Comparison of ENCODE assay signal across 11 cellular contexts in genomic region chr16:66927918-66928649, GRCh38. TPM values are rescaled to one million over a fixed set of nuclear protein-coding genes. Genes with fewer than 3 reads are reported as not detected.
DNase-seq lines count a peak whose midpoint lies in the region; ATAC-seq and TF ChIP-seq lines count a peak whose summit lies in the region.
"Had no signal": no experiment of that assay in that cellular context is flagged by ENCODE, and none has a peak within 500 bp of the region (broad histone marks: within the 10 kb centered on the region; RNA-seq: fewer than 3 reads in every experiment).

No MANE protein-coding gene starts in this region.

- ATAC-seq in HG02840 (IDR thresholded peaks at IDR 0.05; ENCODE audit: low FRiP score, unreplicated experiment) = no peak

- H3K79me2 ChIP-seq in KMS-11 (ENCODE audit: insufficient read depth, low read depth) = peaks cover 5% of the 10 kb centered on the region

- peak overlapping the region; percentile 69 for H3K27ac ChIP-seq in KMS-11
- no peak overlapping the region for H3K27ac ChIP-seq in neuronal stem cell (replicated peaks; ENCODE audit: low read length)

- no peaks in the 10 kb centered on the region for H3K9me3 ChIP-seq in neuronal stem cell (replicated peaks in 1 of 2; ENCODE audit: control insufficient read depth in 2 of 2, insufficient read depth in 1 of 2, low read depth in 1 of 2, low read length in 2 of 2)

- WGBS in neuronal stem cell (ENCODE audit: extremely low coverage in 2 of 2, insufficient read length in 2 of 2, insufficient replicate concordance in 1 of 2), 2 donors = no CpG with 5 or more reads among the region's 8 CpGs

- H2AFZ ChIP-seq in KMS-11 (ENCODE audit: low read depth) (no peak overlapping the region), neuronal stem cell (ENCODE audit: low read length) (no peak overlapping the region)

- no peak overlapping the region for H3K18ac ChIP-seq in neuronal stem cell (ENCODE audit: low read length)

- H3K4me1 ChIP-seq in KMS-11 (ENCODE audit: low read depth, poor library complexity, severe bottlenecking) (peaks cover 50% of the 10 kb centered on the region), neuronal stem cell (ENCODE audit: control insufficient read depth in 2 of 2, insufficient read depth in 1 of 2, low read depth in 1 of 2, low read length in 2 of 2) (peaks cover 2 to 27% of the 10 kb centered on the region in 2 donors)

- H3K27me3 ChIP-seq in KMS-11 (ENCODE audit: insufficient read depth, low read depth) (0 out of 2 replicates have a peak, but pooled peaks cover 5% of the 10 kb centered on the region), neuronal stem cell (ENCODE audit: control insufficient read depth in 3 of 3, insufficient read depth in 3 of 3, low read depth in 1 of 3, low read length in 3 of 3) (peaks cover 12 to 37% (median 37%) of the 10 kb centered on the region in 3 experiments)

- no peak overlapping the region for H3K4ac ChIP-seq in neuronal stem cell (ENCODE audit: low read length)

- H4K8ac ChIP-seq in neuronal stem cell (ENCODE audit: low read depth, low read length) = no peak overlapping the region

- H3K79me1 ChIP-seq in neuronal stem cell (ENCODE audit: low read depth, low read length) = no peaks in the 10 kb centered on the region

- H3K36me3 ChIP-seq in KMS-11 (ENCODE audit: insufficient read depth) = no peaks in the 10 kb centered on the region
- peaks cover 2 to 12% of the 10 kb centered on the region in 2 donors for H3K36me3 ChIP-seq in neuronal stem cell (replicated peaks in 1 of 2; ENCODE audit: control insufficient read depth in 2 of 2, insufficient read depth in 2 of 2, low read length in 2 of 2)

- H2BK120ac ChIP-seq in neuronal stem cell (ENCODE audit: low read depth, low read length) = no peak overlapping the region

- H4K20me1 ChIP-seq in KMS-11 (ENCODE audit: insufficient read depth) = no peaks in the 10 kb centered on the region

- peak; percentile 51 for DNase-seq in EL
- peak; percentile 63 for DNase-seq in cerebellum (ENCODE audit: low spot score)
- no peak for DNase-seq in neuronal stem cell (ENCODE audit: low spot score)
- no peak for DNase-seq in SIG-M5 treated with dmso at 0.1 percent for 504 hours (lab: John Stamatoyannopoulos, UW; ENCODE audit: unreplicated experiment)
- no peak for DNase-seq in NCI-H146 treated with DMSO at 0.1 percent for 48 hours (lab: John Stamatoyannopoulos, UW; ENCODE audit: unreplicated experiment)
- DNase-seq: NCI-H1105 treated with DMSO at 0.1 percent for 48 hours, retina, SHP77 treated with DMSO at 0.1 percent for 48 hours had no signal

- H3K4me2 ChIP-seq in KMS-11 (peak overlapping the region; percentile 96; the same call in 1 of the 2 replicates), neuronal stem cell (ENCODE audit: insufficient read depth, low read length, poor library complexity, severe bottlenecking) (no peak overlapping the region)

- no peak overlapping the region for H4K91ac ChIP-seq in neuronal stem cell (ENCODE audit: low read depth, low read length, poor library complexity)

- no peak overlapping the region for H3K14ac ChIP-seq in neuronal stem cell (ENCODE audit: low read length)

- TF ChIP-seq CTCF in KMS-11 (conservative IDR thresholded peaks at IDR 0.05; ENCODE audit: low read depth, low read length) = no peak

- H2BK15ac ChIP-seq in neuronal stem cell (ENCODE audit: low read length) = no peak overlapping the region

- H2AK5ac ChIP-seq in neuronal stem cell (ENCODE audit: low read depth, low read length) = peak overlapping the region; percentile 26

- H3K9ac ChIP-seq in KMS-11 (peak overlapping the region; percentile 34; the same call in 1 of the 2 replicates), neuronal stem cell (ENCODE audit: low read depth, low read length, poor library complexity) (peak overlapping the region; percentile 50)

- H2BK5ac ChIP-seq in neuronal stem cell (ENCODE audit: low read length) = no peak overlapping the region

- H3K4me3 ChIP-seq in KMS-11 (IDR thresholded peaks at IDR 0.05; ENCODE audit: insufficient read depth, low read depth, low read length) (no peak overlapping the region), neuronal stem cell (ENCODE audit: low read length in 2 of 2) (no peak overlapping the region)

- no peak overlapping the region for H2BK12ac ChIP-seq in neuronal stem cell (ENCODE audit: low read length)

- H3K23ac ChIP-seq in neuronal stem cell (ENCODE audit: low read depth, low read length, poor library complexity) = no peak overlapping the region

RNA-seq across cellular contexts. Expression of gene RRAD, which starts 2.7 kb away (rescaled TPM):
- 1.1 TPM for total RNA-seq in cerebellum
- polyA plus RNA-seq in neuronal stem cell (2013, experiment 1 of 2) = 0.32 TPM
- 0.30 TPM for polyA plus RNA-seq in neuronal stem cell (2013, experiment 2 of 2)

RNA-seq across cellular contexts. Expression of gene CIAO2B, which starts 6.1 kb away (rescaled TPM):
- total RNA-seq in cerebellum = 60.5 TPM
- 93.4 TPM for polyA plus RNA-seq in neuronal stem cell (2013, experiment 1 of 2)
- polyA plus RNA-seq in neuronal stem cell (2013, experiment 2 of 2) = 91.2 TPM

RNA-seq across cellular contexts. Expression of gene CES2, which starts 7.2 kb away (rescaled TPM):
- 32.0 TPM for total RNA-seq in cerebellum
- polyA plus RNA-seq in neuronal stem cell (2013, experiment 1 of 2) = 14.6 TPM
- polyA plus RNA-seq in neuronal stem cell (2013, experiment 2 of 2) = 15.0 TPM

RNA-seq across cellular contexts. Expression of gene CDH16, which starts 9.4 kb away (rescaled TPM):
- not detected for total RNA-seq in cerebellum
- polyA plus RNA-seq in neuronal stem cell (2013, experiment 1 of 2) = not detected
- polyA plus RNA-seq in neuronal stem cell (2013, experiment 2 of 2) = not detected

RNA-seq across cellular contexts. Expression of gene CES3, which starts 33.0 kb away (rescaled TPM):
- total RNA-seq in cerebellum = 1.5 TPM
- 2.4 TPM for polyA plus RNA-seq in neuronal stem cell (2013, experiment 1 of 2)
- 2.5 TPM for polyA plus RNA-seq in neuronal stem cell (2013, experiment 2 of 2)
- total RNA-seq: dermis blood vessel endothelial cell had no signal

Comparison
In these comparisons a context has a peak if more than half of its experiments do, and no peak if none do; other contexts are left out.
1. DNase-seq: peak in EL (single experiment) and cerebellum (single experiment); none in neuronal stem cell (single experiment), SIG-M5 treated with dmso at 0.1 percent for 504 hours (single experiment) and NCI-H146 treated with DMSO at 0.1 percent for 48 hours (single experiment).